Comparison of ENCODE assay signal across 27 cellular contexts in the genomic region with DNA sequence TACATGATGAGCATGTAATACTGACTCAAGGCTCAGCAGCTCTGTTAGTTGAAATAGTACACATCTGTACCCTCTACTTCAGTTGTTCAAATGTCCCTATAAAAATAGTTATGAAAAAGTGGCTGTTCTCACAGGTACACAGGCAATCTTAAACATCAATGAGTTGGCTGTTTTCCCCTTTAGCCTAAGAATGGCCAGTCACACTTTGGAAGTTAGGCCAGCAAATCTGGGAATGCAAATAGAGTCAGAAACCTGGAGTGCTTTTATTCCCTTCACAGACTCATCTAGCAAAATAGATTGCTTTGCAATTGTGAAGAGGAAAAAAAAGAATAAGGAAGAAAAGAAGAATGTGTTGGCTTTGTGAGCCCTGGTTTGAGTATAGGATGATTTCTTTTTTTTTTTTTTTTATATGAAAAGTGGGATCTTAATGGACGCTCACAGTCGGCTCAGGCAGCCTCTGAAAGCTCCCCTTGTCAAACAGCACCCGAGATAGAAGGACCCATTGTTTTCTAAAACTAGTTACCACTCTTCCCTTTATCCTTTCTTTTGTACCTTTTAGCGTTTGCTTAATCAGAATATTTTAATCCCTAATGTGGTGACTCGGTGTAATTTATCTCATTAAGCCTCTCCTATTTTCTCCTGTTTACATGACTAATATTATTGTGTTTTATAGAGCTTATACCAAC. TPM values are rescaled to one million over a fixed set of nuclear protein-coding genes. Genes with fewer than 3 reads are reported as not detected.
DNase-seq lines count a peak whose midpoint lies in the region; TF ChIP-seq lines count a peak whose summit lies in the region.
"Had no signal": no experiment of that assay in that cellular context is flagged by ENCODE, and none has a peak within 500 bp of the region (broad histone marks: within the 10 kb centered on the region; RNA-seq: fewer than 3 reads in every experiment).

No MANE protein-coding gene starts in this region.

- H3K18ac ChIP-seq in mesendoderm (ENCODE audit: low read length), result peak overlapping the region; percentile 60

- no peaks in the 10 kb centered on the region for H3K79me2 ChIP-seq in mesendoderm (ENCODE audit: control insufficient read depth, insufficient read depth, low read length)

- H3K4me3 ChIP-seq in colonic mucosa (no peak overlapping the region), mesendoderm (ENCODE audit: low read length) (no peak overlapping the region), tibial artery (no peak overlapping the region)
- H3K4me3 ChIP-seq: left lung, MG63, thyroid gland had no signal

- DNase-seq in NCI-H748 treated with DMSO at 0.1 percent for 48 hours (lab: John Stamatoyannopoulos, UW), result peak; percentile 63
- DNase-seq in NCI-H748 (lab: John Stamatoyannopoulos, UW; ENCODE audit: unreplicated experiment), result no peak
- peak; percentile 15 for DNase-seq in colonic mucosa
- DNase-seq in mesendoderm, result peak; percentile 16
- DNase-seq in type B pancreatic cell (ENCODE audit: extremely low spot score, unreplicated experiment), result no peak
- no peak for DNase-seq in DMS114 treated with DMSO at 0.1 percent for 48 hours (lab: John Stamatoyannopoulos, UW; ENCODE audit: unreplicated experiment)
- no peak for DNase-seq in NCI-H2171 (lab: John Stamatoyannopoulos, UW)
- no peak for DNase-seq in tibial artery
- DNase-seq: activated CD4-positive, alpha-beta T cell treated with anti-CD3 and anti-CD28 coated beads, Interleukin-2, amount 10 ng/mL, durations not matched to agents 7 days and 5 days; activated naive CD4-positive, alpha-beta T cell treated with anti-CD3 and anti-CD28 coated beads for 36 hours; amniotic stem cell; CD4-positive, alpha-beta memory T cell; effector CD8-positive, alpha-beta T cell; immature natural killer cell; KBM-7; naive B cell; NCI-H1417 treated with DMSO at 0.1 percent for 48 hours; NCI-H510A treated with DMSO at 0.1 percent for 48 hours; NK-92 treated with Interleukin-12 subunit alpha and Interleukin-12 subunit beta, amount 100 ng/mL, for 24 hours; SIG-M5; stimulated activated naive CD8-positive, alpha-beta T cell treated with anti-CD3 and anti-CD28 coated beads, Interleukin-15, Interleukin-2, amounts not matched to agents 100 U/mL and 50 U/mL, for 24 hours; SW 1271; T-helper 9 cell; thyroid gland had no signal

- H2BK5ac ChIP-seq in mesendoderm (ENCODE audit: low read length), result no peak overlapping the region

- H3K36me3 ChIP-seq in colonic mucosa (no peaks in the 10 kb centered on the region), mesendoderm (ENCODE audit: control insufficient read depth, insufficient read depth, low read length) (no peaks in the 10 kb centered on the region), tibial artery (no peaks in the 10 kb centered on the region)
- H3K36me3 ChIP-seq: left lung, MG63, thyroid gland had no signal

- intact Hi-C loops in colonic mucosa (cut with DNase I) (no loop called here), tibial artery (cut with DNase I; ENCODE audit: low total_unique reads) (no loop called here)

- no CpG with 5 or more reads among the region's 5 CpGs for WGBS in mesendoderm (ENCODE audit: extremely low coverage, insufficient coverage, low lambda C conversion rate)

- no peak overlapping the region for H3K4me3 Mint-ChIP-seq in type B pancreatic cell
- H3K4me3 Mint-ChIP-seq: activated CD4-positive, alpha-beta T cell treated with anti-CD3 and anti-CD28 coated beads, Interleukin-2, amount 10 ng/mL, durations not matched to agents 7 days and 5 days; activated naive CD4-positive, alpha-beta T cell treated with anti-CD3 and anti-CD28 coated beads for 36 hours; activated T-helper 1 cell treated with anti-CD3 and anti-CD28 coated beads, Interleukin-12 subunit alpha, Interleukin-12 subunit beta, Interleukin-2, Interleukin-4 antibody, amounts not matched to agents 30 ng/mL and 10 ng/mL and 1 ng/mL, durations not matched to agents 14 hours and 24 hours and 36 hours; CD4-positive, alpha-beta memory T cell; immature natural killer cell; naive B cell had no signal

- peaks cover 3% of the 10 kb centered on the region for H3K9me3 Mint-ChIP-seq in type B pancreatic cell
- H3K9me3 Mint-ChIP-seq: activated CD4-positive, alpha-beta T cell treated with anti-CD3 and anti-CD28 coated beads, Interleukin-2, amount 10 ng/mL, durations not matched to agents 7 days and 5 days; activated naive CD4-positive, alpha-beta T cell treated with anti-CD3 and anti-CD28 coated beads for 36 hours; activated T-helper 1 cell treated with anti-CD3 and anti-CD28 coated beads, Interleukin-12 subunit alpha, Interleukin-12 subunit beta, Interleukin-2, Interleukin-4 antibody, amounts not matched to agents 30 ng/mL and 10 ng/mL and 1 ng/mL, durations not matched to agents 14 hours and 24 hours and 36 hours; immature natural killer cell had no signal

- H3K9ac ChIP-seq in colonic mucosa (ENCODE audit: low read depth in 2 of 2, low read length in 2 of 2) (no peak overlapping the region), mesendoderm (ENCODE audit: low read length) (no peak overlapping the region)

- H3K4me2 ChIP-seq in mesendoderm (ENCODE audit: low read length), result no peak overlapping the region

- peak overlapping the region; percentile 13 for H4K8ac ChIP-seq in mesendoderm (ENCODE audit: low read depth, low read length)

- H3K4me1 ChIP-seq in colonic mucosa (no peaks in the 10 kb centered on the region), mesendoderm (ENCODE audit: control insufficient read depth, low read depth, low read length) (peaks cover 4% of the 10 kb centered on the region), tibial artery (no peaks in the 10 kb centered on the region)
- H3K4me1 ChIP-seq: left lung, thyroid gland had no signal

- peaks cover 15% of the 10 kb centered on the region for H3K4me1 Mint-ChIP-seq in type B pancreatic cell (ENCODE audit: unreplicated experiment)
- H3K4me1 Mint-ChIP-seq: activated CD4-positive, alpha-beta T cell treated with anti-CD3 and anti-CD28 coated beads, Interleukin-2, amount 10 ng/mL, durations not matched to agents 7 days and 5 days; CD4-positive, alpha-beta memory T cell; immature natural killer cell had no signal

- peaks cover 4% of the 10 kb centered on the region for H3K36me3 Mint-ChIP-seq in type B pancreatic cell
- H3K36me3 Mint-ChIP-seq: CD4-positive, alpha-beta memory T cell had no signal

- no peaks in the 10 kb centered on the region for H3K79me1 ChIP-seq in mesendoderm (ENCODE audit: low read length)

- H3K27me3 Mint-ChIP-seq in type B pancreatic cell, result no peaks in the 10 kb centered on the region
- H3K27me3 Mint-ChIP-seq: activated CD4-positive, alpha-beta T cell treated with anti-CD3 and anti-CD28 coated beads, Interleukin-2, amount 10 ng/mL, durations not matched to agents 7 days and 5 days; naive B cell had no signal

- H3K56ac ChIP-seq in mesendoderm (ENCODE audit: low read length), result no peak overlapping the region

- H3K27ac ChIP-seq in colonic mucosa (no peak overlapping the region), mesendoderm (ENCODE audit: low read depth, low read length) (no peak overlapping the region), tibial artery (no peak overlapping the region)
- H3K27ac ChIP-seq: left lung, thyroid gland had no signal

- no peak overlapping the region for H2AK5ac ChIP-seq in mesendoderm (ENCODE audit: low read length)

- H3K27ac Mint-ChIP-seq in type B pancreatic cell, result peak overlapping the region; percentile 1
- H3K27ac Mint-ChIP-seq: activated CD4-positive, alpha-beta T cell treated with anti-CD3 and anti-CD28 coated beads, Interleukin-2, amount 10 ng/mL, durations not matched to agents 7 days and 5 days; activated naive CD4-positive, alpha-beta T cell treated with anti-CD3 and anti-CD28 coated beads for 36 hours; activated T-helper 1 cell treated with anti-CD3 and anti-CD28 coated beads, Interleukin-12 subunit alpha, Interleukin-12 subunit beta, Interleukin-2, Interleukin-4 antibody, amounts not matched to agents 30 ng/mL and 10 ng/mL and 1 ng/mL, durations not matched to agents 14 hours and 24 hours and 36 hours; CD4-positive, alpha-beta memory T cell had no signal

- H3K23ac ChIP-seq in mesendoderm (ENCODE audit: low read length), result no peak overlapping the region

- no peaks in the 10 kb centered on the region for H3K9me3 ChIP-seq in colonic mucosa
- H3K9me3 ChIP-seq in tibial artery, result no peaks in the 10 kb centered on the region
- H3K9me3 ChIP-seq: left lung, MG63, thyroid gland had no signal

- H2BK120ac ChIP-seq in mesendoderm (ENCODE audit: low read depth, low read length), result no peak overlapping the region

- H3K27me3 ChIP-seq in colonic mucosa, result no peaks in the 10 kb centered on the region
- H3K27me3 ChIP-seq in mesendoderm (ENCODE audit: insufficient read depth, low read length, poor library complexity), result no peaks in the 10 kb centered on the region
- H3K27me3 ChIP-seq in tibial artery, result no peaks in the 10 kb centered on the region
- H3K27me3 ChIP-seq: left lung, MG63, thyroid gland had no signal

- TF ChIP-seq CTCF in colonic mucosa (IDR thresholded peaks at IDR 0.05) (no peak), type B pancreatic cell (conservative IDR thresholded peaks at IDR 0.05) (no peak), tibial artery (IDR thresholded peaks at IDR 0.05) (no peak)

- H4K5ac ChIP-seq in mesendoderm (ENCODE audit: low read length), result no peak overlapping the region

- H2BK15ac ChIP-seq in mesendoderm (replicated peaks; ENCODE audit: low read depth), result peak overlapping the region; percentile 74

- no peak overlapping the region for H3K4ac ChIP-seq in mesendoderm (ENCODE audit: low read depth, low read length)

RNA-seq across cellular contexts. Expression of a gene that starts 27.9 kb away (rescaled TPM):
- total RNA-seq in colonic mucosa (10 to 100 TPM; 43.8 to 54.8 TPM), type B pancreatic cell (ENCODE audit: low replicate concordance) (40.2 and 99.6 TPM in 2 replicates)
- polyA plus RNA-seq in mesendoderm (2013, experiment 1 of 2), result 35.4 TPM
- 37.2 TPM for polyA plus RNA-seq in mesendoderm (2013, experiment 2 of 2)
- total RNA-seq: activated T-helper 1 cell treated with anti-CD3 and anti-CD28 coated beads, Interleukin-12 subunit alpha, Interleukin-12 subunit beta, Interleukin-2, Interleukin-4 antibody, amounts not matched to agents 30 ng/mL and 10 ng/mL and 1 ng/mL, durations not matched to agents 14 hours and 24 hours and 36 hours had no signal

Comparison
In these comparisons a context has a peak if more than half of its experiments do, and no peak if none do; other contexts are left out.
1. DNase-seq: peak in NCI-H748 treated with DMSO at 0.1 percent for 48 hours (single experiment), colonic mucosa (single experiment) and mesendoderm (single experiment); none in NCI-H748 (single experiment), type B pancreatic cell (single experiment), DMS114 treated with DMSO at 0.1 percent for 48 hours (single experiment), NCI-H2171 (single experiment) and tibial artery (0 of 2).